11 cellular contexts compared by ENCODE assay signal in the genomic region with DNA sequence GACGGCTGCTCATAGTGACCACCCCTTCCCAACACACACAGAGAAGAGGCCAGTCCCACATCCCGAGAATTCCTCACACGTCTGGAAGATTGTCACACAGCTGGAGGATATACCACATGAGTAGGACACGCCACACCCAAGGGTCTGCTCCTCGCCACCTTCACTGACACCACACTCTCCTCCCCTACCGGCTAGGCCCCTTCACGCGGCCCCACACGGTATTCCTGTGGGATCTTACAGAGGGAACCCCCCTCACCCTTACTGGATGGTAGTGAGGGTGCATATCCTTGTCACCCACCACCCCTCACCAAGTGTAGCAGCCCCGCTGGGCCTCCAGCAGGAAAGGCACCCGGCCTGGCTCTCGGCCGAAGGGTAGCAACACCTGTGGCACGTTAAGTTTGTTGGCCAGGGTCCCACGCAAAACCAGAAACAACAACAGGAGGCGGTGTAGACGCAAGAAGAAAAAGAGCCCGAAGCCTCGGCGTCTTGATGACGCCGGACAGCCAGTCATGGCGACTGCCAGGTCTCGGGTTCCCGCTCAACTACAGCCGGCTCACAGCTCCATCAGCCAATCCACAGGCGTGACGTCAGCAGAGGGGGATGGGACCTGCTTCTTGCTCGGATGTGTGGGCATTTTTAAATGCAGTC. TPM values are rescaled to one million over a fixed set of nuclear protein-coding genes. Genes with fewer than 3 reads are reported as not detected.
DNase-seq lines count a peak whose midpoint lies in the region; ATAC-seq and TF ChIP-seq lines count a peak whose summit lies in the region.
"Had no signal": no experiment of that assay in that cellular context is flagged by ENCODE, and none has a peak within 500 bp of the region (broad histone marks: within the 10 kb centered on the region; RNA-seq: fewer than 3 reads in every experiment).

Gene NUP210L, minus strand, starts transcription at position 540 of the 648 bp plus-strand sequence.

- H3K4me3 ChIP-seq in colonic mucosa, result no peak within 1 kb of the TSS
- no peak within 1 kb of the TSS for H3K4me3 ChIP-seq in lung
- H3K4me3 ChIP-seq in MM.1S (ENCODE audit: low read length), result no peak within 1 kb of the TSS

- no peaks in the 10 kb centered on the region for H3K4me1 ChIP-seq in colonic mucosa
- peaks cover 0 to 6% of the 10 kb centered on the region in 2 donors for H3K4me1 ChIP-seq in lung (ENCODE audit: control insufficient read depth in 2 of 2, insufficient read depth in 2 of 2, low read length in 2 of 2)
- H3K4me1 ChIP-seq in MM.1S (ENCODE audit: low read length), result peaks cover 16% of the 10 kb centered on the region

- H3K9me3 ChIP-seq in colonic mucosa (no peaks in the 10 kb centered on the region), lung (ENCODE audit: control insufficient read depth in 2 of 2, insufficient read depth in 1 of 2, low read length in 1 of 2) (no peaks in the 10 kb centered on the region), MM.1S (replicated peaks; ENCODE audit: insufficient read depth, low read length) (no peaks in the 10 kb centered on the region)

- H3K4me3 Mint-ChIP-seq in activated T-cell treated with anti-CD3 and anti-CD28 coated beads, Interleukin-2, amount 50 U/mL, for 24 hours, result no peak within 1 kb of the TSS
- H3K4me3 Mint-ChIP-seq in type B pancreatic cell, result no peak within 1 kb of the TSS
- H3K4me3 Mint-ChIP-seq: brain had no signal

- H3K4me2 ChIP-seq in MM.1S (ENCODE audit: low read depth, low read length), result no peak within 1 kb of the TSS

- H3K36me3 ChIP-seq in colonic mucosa (no peaks in the 10 kb centered on the region), lung (ENCODE audit: control insufficient read depth in 2 of 2, insufficient read depth in 2 of 2, low read length in 2 of 2) (peaks cover 5 to 9% of the 10 kb centered on the region in 2 donors), MM.1S (replicated peaks; ENCODE audit: insufficient read depth, low read length) (peaks cover 4% of the 10 kb centered on the region; the same call in 1 of the 2 replicates)

- H3K9ac ChIP-seq in colonic mucosa (ENCODE audit: low read depth in 2 of 2, low read length in 2 of 2) (peak within 1 kb of the TSS in 1 of 2 donors; percentile 28), MM.1S (ENCODE audit: low read length) (no peak within 1 kb of the TSS)

- H3K27me3 ChIP-seq in colonic mucosa (no peaks in the 10 kb centered on the region), lung (ENCODE audit: control insufficient read depth, insufficient read depth) (no peaks in the 10 kb centered on the region), MM.1S (replicated peaks; ENCODE audit: insufficient read depth, low read length) (no peaks in the 10 kb centered on the region)

- peak within 1 kb of the TSS; percentile 84 for H3K27ac Mint-ChIP-seq in activated T-cell treated with anti-CD3 and anti-CD28 coated beads, Interleukin-2, amount 50 U/mL, for 24 hours
- H3K27ac Mint-ChIP-seq in type B pancreatic cell, result peak within 1 kb of the TSS; percentile 46

- no peak for DNase-seq in activated T-cell treated with anti-CD3 and anti-CD28 coated beads, Interleukin-2, amount 50 U/mL, for 24 hours
- DNase-seq in activated T-cell treated with anti-CD3 and anti-CD28 coated beads for 4 hours (no peak), colonic mucosa (peak; percentile 49), lung (ENCODE audit: low spot score) (peak; percentile 84), type B pancreatic cell (ENCODE audit: extremely low spot score, unreplicated experiment) (no peak), CD1c-positive myeloid dendritic cell (ENCODE audit: extremely low spot score) (no peak), MM.1S (no peak)
- DNase-seq: COR-L47 had no signal

- H3K9me3 Mint-ChIP-seq in activated T-cell treated with anti-CD3 and anti-CD28 coated beads, Interleukin-2, amount 50 U/mL, for 24 hours, result peaks cover 3% of the 10 kb centered on the region
- H3K9me3 Mint-ChIP-seq in type B pancreatic cell, result no peaks in the 10 kb centered on the region
- H3K9me3 Mint-ChIP-seq: brain had no signal

- peaks cover 22% of the 10 kb centered on the region for H3F3A ChIP-seq in MM.1S (ENCODE audit: insufficient read depth, low read length)

- H3K27ac ChIP-seq in colonic mucosa (peak within 1 kb of the TSS; percentile 42), lung (ENCODE audit: low read depth in 1 of 2, low read length in 1 of 2) (peak within 1 kb of the TSS in 1 of 2 donors; percentile 88), MM.1S (ENCODE audit: low read length) (no peak within 1 kb of the TSS)

- 63 to 76% methylated on average over 29 of the region's 29 CpGs for WGBS in lung, 2 donors

- intact Hi-C loops in colonic mucosa (cut with DNase I), result no loop called here

- H3K36me3 Mint-ChIP-seq in activated T-cell treated with anti-CD3 and anti-CD28 coated beads, Interleukin-2, amount 50 U/mL, for 24 hours (ENCODE audit: low read depth), result peaks cover 65% of the 10 kb centered on the region
- peaks cover 22% of the 10 kb centered on the region for H3K36me3 Mint-ChIP-seq in type B pancreatic cell

- H4K20me1 ChIP-seq in MM.1S (ENCODE audit: insufficient read depth, low read length), result peaks cover 13% of the 10 kb centered on the region

- peaks cover 66% of the 10 kb centered on the region for H3K4me1 Mint-ChIP-seq in activated T-cell treated with anti-CD3 and anti-CD28 coated beads, Interleukin-2, amount 50 U/mL, for 24 hours (ENCODE audit: low read depth)
- peaks cover 7% of the 10 kb centered on the region for H3K4me1 Mint-ChIP-seq in type B pancreatic cell (ENCODE audit: unreplicated experiment)

- H3K9me2 ChIP-seq in MM.1S (replicated peaks; ENCODE audit: insufficient read depth, low read length), result no peaks in the 10 kb centered on the region

- no peaks in the 10 kb centered on the region for H3K27me3 Mint-ChIP-seq in activated T-cell treated with anti-CD3 and anti-CD28 coated beads, Interleukin-2, amount 50 U/mL, for 24 hours
- no peaks in the 10 kb centered on the region for H3K27me3 Mint-ChIP-seq in type B pancreatic cell
- H3K27me3 Mint-ChIP-seq: brain had no signal

- peaks cover 19% of the 10 kb centered on the region for H3K79me2 ChIP-seq in MM.1S (ENCODE audit: low read length)

- no peak for TF ChIP-seq CTCF in colonic mucosa (IDR thresholded peaks at IDR 0.05)
- TF ChIP-seq CTCF in lung (IDR thresholded peaks at IDR 0.05; ENCODE audit: control extremely low read depth, extremely low read depth), result no peak
- no peak for TF ChIP-seq CTCF in type B pancreatic cell (conservative IDR thresholded peaks at IDR 0.05)
- no peak for TF ChIP-seq CTCF in MM.1S (IDR thresholded peaks at IDR 0.05; ENCODE audit: low read length)

- no peak within 1 kb of the TSS for H2AFZ ChIP-seq in MM.1S (ENCODE audit: low read length)

- ATAC-seq in lung (ENCODE audit: insufficient read depth, low FRiP score) (peak; percentile 56), HG02588 (IDR thresholded peaks at IDR 0.05; ENCODE audit: unreplicated experiment) (no peak)

RNA-seq across cellular contexts. Expression of gene NUP210L, which starts in this region (rescaled TPM):
- total RNA-seq in colonic mucosa, result under 1 TPM; 0.10 to 0.11 TPM
- total RNA-seq in lung, result under 1 TPM; 0.09 to 0.26 TPM
- under 1 TPM; 0.03 to 0.08 TPM for polyA plus RNA-seq in lung
- total RNA-seq in type B pancreatic cell (ENCODE audit: low replicate concordance), result 0.07 TPM in 1 of 2 replicates, not detected in the other
- total RNA-seq: HT1080 had no signal

Comparison
In these comparisons a context has a peak if more than half of its experiments do, and no peak if none do; other contexts are left out.
1. Peak in DNase-seq and H3K27ac ChIP-seq in colonic mucosa; RNA of the gene not detected or under 1 TPM.
2. Peak in DNase-seq and ATAC-seq in lung; RNA of the gene not detected or under 1 TPM.